Comparison of ENCODE assay signal across 9 cellular contexts in the genomic region with DNA sequence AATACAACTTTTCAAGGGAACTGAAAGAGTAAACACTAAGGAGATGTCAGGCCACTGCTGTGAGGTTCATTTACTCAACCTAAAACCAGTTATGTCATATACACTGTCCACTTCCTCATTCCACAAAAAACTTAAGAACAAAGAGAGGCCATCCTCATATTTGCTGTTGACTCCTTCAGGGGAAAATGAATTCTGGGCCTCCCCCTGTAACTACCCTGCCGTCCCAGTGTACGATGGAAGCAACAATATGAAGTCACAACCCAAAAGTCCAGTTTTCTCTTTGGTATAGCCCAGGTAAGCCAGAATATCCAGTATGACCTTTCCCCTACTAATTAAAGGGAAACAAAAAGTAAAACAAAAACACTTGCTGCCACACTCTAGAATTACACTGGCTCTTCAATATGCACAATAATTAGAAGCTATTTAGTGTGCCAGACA. TPM values are rescaled to one million over a fixed set of nuclear protein-coding genes. Genes with fewer than 3 reads are reported as not detected.
A peak's percentile ranks its signal among the peaks of the same experiment; 100 is the strongest.
DNase-seq lines count a peak whose midpoint lies in the region; ATAC-seq and TF ChIP-seq lines count a peak whose summit lies in the region.
"Had no signal": no experiment of that assay in that cellular context is flagged by ENCODE, and none has a peak within 500 bp of the region (broad histone marks: within the 10 kb centered on the region; RNA-seq: fewer than 3 reads in every experiment).

No MANE protein-coding gene starts in this region.

- no TSS peak for BruUV-seq in PC-9 (replicated peaks; lab: Mats Ljungman, UMichigan)

- H3K4me3 ChIP-seq in PC-9 (no peak overlapping the region), upper lobe of right lung (no peak overlapping the region)
- H3K4me3 ChIP-seq: SK-N-MC had no signal

- H3K36me3 ChIP-seq in PC-9 (ENCODE audit: low read depth) (no peaks in the 10 kb centered on the region; the same call in 1 of the 2 replicates), upper lobe of right lung (peaks cover 5% of the 10 kb centered on the region)

- POLR2A ChIA-PET in PC-9 (lab: Charles Lee; ENCODE audit: unreplicated experiment) = no interaction called here

- H3K4me1 ChIP-seq in PC-9 (replicated peaks; ENCODE audit: insufficient read depth) (peaks cover 15% of the 10 kb centered on the region), upper lobe of right lung (peaks cover 14% of the 10 kb centered on the region)

- intact Hi-C loops in PC-9 (cut with micrococcal nuclease; ENCODE audit: unreplicated experiment) (loop anchor here (1.0 kb wide), 1 partner anchor 16 kb away; no protein-coding TSS in a partner anchor), upper lobe of right lung (cut with DNase I) (no loop called here)

- CTCF ChIA-PET in PC-9 (lab: Charles Lee) = no interaction called here

- H3K9me3 ChIP-seq in PC-9 (ENCODE audit: insufficient read depth, low read depth) = no peaks in the 10 kb centered on the region
- H3K9me3 ChIP-seq in upper lobe of right lung = no peaks in the 10 kb centered on the region

- H3K4me2 ChIP-seq in PC-9 = peak overlapping the region; percentile 47; the same call in 1 of the 2 replicates

- H3K27ac ChIP-seq in PC-9 (peak overlapping the region; percentile 60), upper lobe of right lung (peak overlapping the region; percentile 51)
- H3K27ac ChIP-seq: SK-N-MC had no signal

- TF ChIP-seq CTCF in PC-9 (conservative IDR thresholded peaks at IDR 0.05) (no peak), upper lobe of right lung (IDR thresholded peaks at IDR 0.05) (no peak)

- DNase-seq in PC-9 (peak; percentile 18 to 63), germinal center (ENCODE audit: low spot score) (peak; percentile 13), upper lobe of right lung (no peak), NCI-H226 (no peak), epidermal melanocyte (ENCODE audit: insufficient read length, low spot score) (no peak)
- no peak for DNase-seq in NK-92 treated with Interleukin-12 subunit alpha and Interleukin-12 subunit beta, amount 100 ng/mL, for 24 hours (lab: John Stamatoyannopoulos, UW)

- no peaks in the 10 kb centered on the region for H3F3A ChIP-seq in PC-9 (ENCODE audit: insufficient read depth, low read depth)

- no peak overlapping the region for H2AFZ ChIP-seq in PC-9

- ATAC-seq in GM19025 (IDR thresholded peaks at IDR 0.05; ENCODE audit: low read depth, unreplicated experiment) (peak; percentile 90), HG02763 (IDR thresholded peaks at IDR 0.05; ENCODE audit: unreplicated experiment) (peak; percentile 89), upper lobe of right lung (peak; percentile 90)

- no peaks in the 10 kb centered on the region for H3K9me2 ChIP-seq in PC-9 (ENCODE audit: insufficient read depth)

- H3K27me3 ChIP-seq in PC-9 (ENCODE audit: insufficient read depth, low read depth) = no peaks in the 10 kb centered on the region
- no peaks in the 10 kb centered on the region for H3K27me3 ChIP-seq in upper lobe of right lung

- peaks cover 4% of the 10 kb centered on the region; the same call in 1 of the 2 replicates for H3K79me2 ChIP-seq in PC-9 (ENCODE audit: low read depth)

- H4K20me1 ChIP-seq in PC-9 (ENCODE audit: insufficient read depth) = no peaks in the 10 kb centered on the region; the same call in 1 of the 2 replicates

RNA-seq across cellular contexts. Expression of a gene that starts 16.2 kb away (rescaled TPM):
- total RNA-seq in PC-9 (2021) (19.2 and 24.6 TPM in 2 replicates), upper lobe of right lung (4.2 TPM)

Comparison
In these comparisons a context has a peak if more than half of its experiments do, and no peak if none do; other contexts are left out.
1. DNase-seq: peak in PC-9 (2 of 2) and germinal center (single experiment); none in upper lobe of right lung (single experiment), NCI-H226 (single experiment), epidermal melanocyte (single experiment) and NK-92 treated with Interleukin-12 subunit alpha and Interleukin-12 subunit beta, amount 100 ng/mL, for 24 hours (single experiment).
2. Peak in every context shown above with its lines, with median percentiles within 50 percentile points of each other: ATAC-seq.